ENCODE assay signal across 19 cellular contexts in genomic region chr20:35555461-35555860, GRCh38. TPM values are rescaled to one million over a fixed set of nuclear protein-coding genes. Genes with fewer than 3 reads are reported as not detected.
"Had no signal": no experiment of that assay in that cellular context is flagged by ENCODE, and none has a peak within 500 bp of the region (broad histone marks: within the 10 kb centered on the region; RNA-seq: fewer than 3 reads in every experiment).

No MANE protein-coding gene starts in this region.

RNA-seq across cellular contexts. Expression of gene C20orf173, which starts 26.0 kb away (rescaled TPM):
- total RNA-seq: dermis blood vessel endothelial cell, endothelial cell of umbilical vein, esophagus squamous epithelium, heart right ventricle, left colon, left ventricle myocardium inferior, lower lobe of right lung, mesenteric fat pad, natural killer cell, neural crest cell, omental fat pad, pancreas, posterior vena cava, right atrium auricular region, sciatic nerve, skeletal muscle tissue, stomach, subcutaneous adipose tissue, urinary bladder had no signal
- polyA plus RNA-seq: endothelial cell of umbilical vein, heart right ventricle, pancreas, stomach, urinary bladder had no signal
